ENCODE assay signal across 24 cellular contexts in genomic region chr17:82062984-82063368, GRCh38.
A peak's percentile ranks its signal among the peaks of the same experiment; 100 is the strongest.
DNase-seq lines count a peak whose midpoint lies in the region; TF ChIP-seq lines count a peak whose summit lies in the region.
"Had no signal": no experiment of that assay in that cellular context is flagged by ENCODE, and none has a peak within 500 bp of the region (broad histone marks: within the 10 kb centered on the region; RNA-seq: fewer than 3 reads in every experiment).

No MANE protein-coding gene starts in this region.

- CTCF ChIA-PET in activated naive CD4-positive, alpha-beta T cell treated with anti-CD3 and anti-CD28 coated beads, Interleukin-2, amount 10 ng/mL, durations not matched to agents 7 days and 5 days (lab: Charles Lee), result no interaction called here

- H3K4me1 ChIP-seq in BLaER1 treated with 17β-estradiol and CSF1 and Interleukin-3, amounts not matched to agents 10 nM and 100 nM, result peaks cover 27 to 60% (median 55%) of the 10 kb centered on the region in 10 experiments

- peaks cover 0 to 71% (median 65%) of the 10 kb centered on the region in 11 experiments; a peak in 19 of 22 replicates for H4K20me1 ChIP-seq in BLaER1 treated with 17β-estradiol and CSF1 and Interleukin-3, amounts not matched to agents 10 nM and 100 nM

- DNase-seq in activated naive CD4-positive, alpha-beta T cell treated with anti-CD3 and anti-CD28 coated beads, Interleukin-2, amount 10 ng/mL, durations not matched to agents 7 days and 5 days, result no peak
- DNase-seq in activated naive CD4-positive, alpha-beta T cell treated with Interleukin-2 at 50 U/mL for 16 hours, result no peak
- no peak for DNase-seq in activated CD8-positive, alpha-beta memory T cell treated with anti-CD3 and anti-CD28 coated beads, Interleukin-2, amount 50 U/mL, for 48 hours
- DNase-seq in NCI-H1092 (lab: John Stamatoyannopoulos, UW), result no peak
- DNase-seq: Caco-2; CD4-positive, alpha-beta memory T cell; EL; GF-D8; HCEC 1CT; Karpas-422; NCI-H1092 treated with DMSO at 0.1 percent for 48 hours; NCI-H1436; NCI-H187; NCI-H2081 treated with DMSO at 0.1 percent for 48 hours; NCI-H2171; NCI-H226; NCI-H510A; NCI-H69; RPMI8226; SIG-M5 had no signal

- H3K4me2 ChIP-seq in BLaER1 treated with 17β-estradiol and CSF1 and Interleukin-3, amounts not matched to agents 10 nM and 100 nM, result no peak overlapping the region

- H3K9me3 Mint-ChIP-seq in activated naive CD4-positive, alpha-beta T cell treated with anti-CD3 and anti-CD28 coated beads, Interleukin-2, amount 10 ng/mL, durations not matched to agents 7 days and 5 days, result no peaks in the 10 kb centered on the region

- no peak overlapping the region for H3K4me3 Mint-ChIP-seq in activated naive CD4-positive, alpha-beta T cell treated with anti-CD3 and anti-CD28 coated beads, Interleukin-2, amount 10 ng/mL, durations not matched to agents 7 days and 5 days
- H3K4me3 Mint-ChIP-seq: CD4-positive, alpha-beta memory T cell had no signal

- TF ChIP-seq CTCF in VCaP (conservative IDR thresholded peaks at IDR 0.05), result no peak

- no peak overlapping the region for H3K4me3 ChIP-seq in BLaER1 treated with 17β-estradiol and CSF1 and Interleukin-3, amounts not matched to agents 10 nM and 100 nM
- H3K4me3 ChIP-seq: BLaER1, SK-N-MC had no signal

- H3K9ac ChIP-seq in BLaER1 treated with 17β-estradiol and CSF1 and Interleukin-3, amounts not matched to agents 10 nM and 100 nM, result peak overlapping the region in 6 of 11 experiments; percentile 2 to 97 (median 60); a peak in 5 of 22 replicates
- H3K9ac ChIP-seq: BLaER1 had no signal

- peak overlapping the region; percentile 37 for H3K27ac Mint-ChIP-seq in activated naive CD4-positive, alpha-beta T cell treated with anti-CD3 and anti-CD28 coated beads, Interleukin-2, amount 10 ng/mL, durations not matched to agents 7 days and 5 days

- no peaks in the 10 kb centered on the region for H3K27me3 ChIP-seq in BLaER1 treated with 17β-estradiol and CSF1 and Interleukin-3, amounts not matched to agents 10 nM and 100 nM
- H3K27me3 ChIP-seq: BLaER1 had no signal

- no peak overlapping the region for H3K27ac ChIP-seq in BLaER1 treated with 17β-estradiol and CSF1 and Interleukin-3, amounts not matched to agents 10 nM and 100 nM
- peak overlapping the region; percentile 95 for H3K27ac ChIP-seq in VCaP
- H3K27ac ChIP-seq: BLaER1, SK-N-MC had no signal

- H3K27me3 Mint-ChIP-seq in activated naive CD4-positive, alpha-beta T cell treated with anti-CD3 and anti-CD28 coated beads, Interleukin-2, amount 10 ng/mL, durations not matched to agents 7 days and 5 days, result no peaks in the 10 kb centered on the region
- H3K27me3 Mint-ChIP-seq: CD4-positive, alpha-beta memory T cell had no signal

- peaks cover 20% of the 10 kb centered on the region for H3K4me1 Mint-ChIP-seq in activated naive CD4-positive, alpha-beta T cell treated with anti-CD3 and anti-CD28 coated beads, Interleukin-2, amount 10 ng/mL, durations not matched to agents 7 days and 5 days

- peaks cover 58 to 67% (median 62%) of the 10 kb centered on the region in 11 experiments for H3K36me3 ChIP-seq in BLaER1 treated with 17β-estradiol and CSF1 and Interleukin-3, amounts not matched to agents 10 nM and 100 nM

- H3K9me3 ChIP-seq in BLaER1 treated with 17β-estradiol and CSF1 and Interleukin-3, amounts not matched to agents 10 nM and 100 nM (replicated peaks in 1 of 11), result no peaks in the 10 kb centered on the region
- H3K9me3 ChIP-seq: BLaER1, Caco-2 had no signal

- peaks cover 10% of the 10 kb centered on the region for H3K36me3 Mint-ChIP-seq in activated naive CD4-positive, alpha-beta T cell treated with anti-CD3 and anti-CD28 coated beads, Interleukin-2, amount 10 ng/mL, durations not matched to agents 7 days and 5 days
